Comparison of ENCODE assay signal across 14 cellular contexts in the genomic region with DNA sequence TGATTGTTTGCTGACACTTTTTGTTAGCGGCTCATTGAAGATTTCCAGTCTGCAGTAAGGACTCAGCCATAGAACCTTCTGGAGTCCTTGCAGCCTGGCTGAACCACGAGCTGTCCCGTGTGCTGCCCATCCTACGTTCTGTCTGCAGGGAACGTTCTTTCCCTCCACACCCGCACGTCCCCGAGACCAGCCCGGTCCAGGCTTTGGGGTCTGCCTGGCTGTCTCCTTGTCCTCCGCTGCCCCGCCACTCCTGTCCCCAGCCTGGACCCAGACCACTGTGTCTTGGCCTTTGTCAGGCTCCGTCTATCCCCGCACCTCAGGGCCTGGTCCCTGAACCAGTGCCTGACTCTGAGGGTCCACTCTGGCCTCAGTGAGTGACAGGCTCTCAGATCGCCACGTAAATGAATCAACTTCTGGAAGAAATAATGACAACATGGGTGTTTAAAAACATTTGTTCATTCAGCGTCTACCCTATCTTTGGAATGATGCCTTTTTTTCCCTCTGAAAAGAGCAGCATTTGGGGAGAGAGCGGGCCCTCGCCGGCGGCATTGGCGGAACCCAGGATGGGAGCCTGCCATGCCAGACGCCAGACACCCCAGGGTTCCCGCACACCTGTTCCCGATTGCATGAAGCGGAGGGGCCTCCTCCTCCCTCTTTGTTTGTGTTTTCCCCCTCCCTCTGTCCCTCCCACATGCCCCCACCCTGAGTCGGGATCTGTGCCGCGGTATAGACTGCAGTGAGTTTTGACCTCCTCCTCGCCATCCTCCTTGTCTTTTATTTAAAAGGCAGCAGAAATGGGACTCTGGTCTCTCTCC. TPM values are rescaled to one million over a fixed set of nuclear protein-coding genes. Genes with fewer than 3 reads are reported as not detected.
DNase-seq lines count a peak whose midpoint lies in the region; ATAC-seq lines count a peak whose summit lies in the region.
"Had no signal": no experiment of that assay in that cellular context is flagged by ENCODE, and none has a peak within 500 bp of the region (broad histone marks: within the 10 kb centered on the region; RNA-seq: fewer than 3 reads in every experiment).

No MANE protein-coding gene starts in this region.

- no peaks in the 10 kb centered on the region for H3K36me3 Mint-ChIP-seq in activated naive CD4-positive, alpha-beta T cell treated with anti-CD3 and anti-CD28 coated beads, Interleukin-2, amount 10 ng/mL, durations not matched to agents 7 days and 5 days
- H3K36me3 Mint-ChIP-seq in activated naive CD4-positive, alpha-beta T cell treated with anti-CD3 and anti-CD28 coated beads for 36 hours (ENCODE audit: low read depth): no peaks in the 10 kb centered on the region
- H3K36me3 Mint-ChIP-seq: CD8-positive, alpha-beta T cell had no signal

- no peak overlapping the region for H4K91ac ChIP-seq in neuronal stem cell (ENCODE audit: low read depth, low read length, poor library complexity)

- no peaks in the 10 kb centered on the region for H3K9me3 Mint-ChIP-seq in activated naive CD4-positive, alpha-beta T cell treated with anti-CD3 and anti-CD28 coated beads, Interleukin-2, amount 10 ng/mL, durations not matched to agents 7 days and 5 days
- no peaks in the 10 kb centered on the region for H3K9me3 Mint-ChIP-seq in activated naive CD4-positive, alpha-beta T cell treated with anti-CD3 and anti-CD28 coated beads for 36 hours
- H3K9me3 Mint-ChIP-seq: CD8-positive, alpha-beta T cell had no signal

- H3K4me1 ChIP-seq in neuronal stem cell (ENCODE audit: control insufficient read depth in 2 of 2, insufficient read depth in 1 of 2, low read depth in 1 of 2, low read length in 2 of 2): peaks cover 0 to 10% of the 10 kb centered on the region in 2 donors
- H3K4me1 ChIP-seq: BE2C had no signal

- no peak overlapping the region for H3K4me3 Mint-ChIP-seq in activated naive CD4-positive, alpha-beta T cell treated with anti-CD3 and anti-CD28 coated beads, Interleukin-2, amount 10 ng/mL, durations not matched to agents 7 days and 5 days
- H3K4me3 Mint-ChIP-seq in activated naive CD4-positive, alpha-beta T cell treated with anti-CD3 and anti-CD28 coated beads for 36 hours: no peak overlapping the region
- H3K4me3 Mint-ChIP-seq: CD8-positive, alpha-beta T cell had no signal

- CTCF ChIA-PET in activated naive CD4-positive, alpha-beta T cell treated with anti-CD3 and anti-CD28 coated beads, Interleukin-2, amount 10 ng/mL, durations not matched to agents 7 days and 5 days (lab: Charles Lee): no interaction called here
- CTCF ChIA-PET in activated naive CD4-positive, alpha-beta T cell treated with anti-CD3 and anti-CD28 coated beads for 36 hours (lab: Charles Lee): interaction anchor here (0.6 kb wide), 1 partner anchor 701 kb away, joined by 4 read pairs; no protein-coding TSS in a partner anchor

- no peak overlapping the region for H3K4ac ChIP-seq in neuronal stem cell (ENCODE audit: low read length)

- H2AFZ ChIP-seq in neuronal stem cell (ENCODE audit: low read length): peak overlapping the region; percentile 44

- no peak overlapping the region for H3K9ac ChIP-seq in neuronal stem cell (ENCODE audit: low read depth, low read length, poor library complexity)

- H2AK5ac ChIP-seq in neuronal stem cell (ENCODE audit: low read depth, low read length): peak overlapping the region; percentile 91

- intact Hi-C loops in activated naive CD4-positive, alpha-beta T cell treated with anti-CD3 and anti-CD28 coated beads for 36 hours (cut with micrococcal nuclease): no loop called here

- no peaks in the 10 kb centered on the region for H3K79me1 ChIP-seq in neuronal stem cell (ENCODE audit: low read depth, low read length)

- no peak overlapping the region for H3K27ac Mint-ChIP-seq in activated naive CD4-positive, alpha-beta T cell treated with anti-CD3 and anti-CD28 coated beads, Interleukin-2, amount 10 ng/mL, durations not matched to agents 7 days and 5 days
- H3K27ac Mint-ChIP-seq in activated naive CD4-positive, alpha-beta T cell treated with anti-CD3 and anti-CD28 coated beads for 36 hours: no peak overlapping the region
- H3K27ac Mint-ChIP-seq: CD8-positive, alpha-beta T cell had no signal

- H3K27ac ChIP-seq in neuronal stem cell (replicated peaks; ENCODE audit: low read length): no peak overlapping the region

- H3K14ac ChIP-seq in neuronal stem cell (ENCODE audit: low read length): no peak overlapping the region

- ATAC-seq in GM21737 (IDR thresholded peaks at IDR 0.05; ENCODE audit: unreplicated experiment) (no peak), GM19395 (IDR thresholded peaks at IDR 0.05; ENCODE audit: unreplicated experiment) (no peak)
- ATAC-seq: CD8-positive, alpha-beta T cell had no signal

- H3K4me3 ChIP-seq in neuronal stem cell (ENCODE audit: low read length in 2 of 2): no peak overlapping the region
- H3K4me3 ChIP-seq: MG63 had no signal

- H3K18ac ChIP-seq in neuronal stem cell (ENCODE audit: low read length): peak overlapping the region; percentile 79

- peaks cover 7% of the 10 kb centered on the region for H3K27me3 Mint-ChIP-seq in activated naive CD4-positive, alpha-beta T cell treated with anti-CD3 and anti-CD28 coated beads, Interleukin-2, amount 10 ng/mL, durations not matched to agents 7 days and 5 days
- peaks cover 5% of the 10 kb centered on the region for H3K27me3 Mint-ChIP-seq in activated naive CD4-positive, alpha-beta T cell treated with anti-CD3 and anti-CD28 coated beads for 36 hours (ENCODE audit: low read depth)

- H3K36me3 ChIP-seq in neuronal stem cell (replicated peaks in 1 of 2; ENCODE audit: control insufficient read depth in 2 of 2, insufficient read depth in 2 of 2, low read length in 2 of 2): no peaks in the 10 kb centered on the region
- H3K36me3 ChIP-seq: BE2C, MG63 had no signal

- H2BK12ac ChIP-seq in neuronal stem cell (ENCODE audit: low read length): peak overlapping the region; percentile 12

- H3K4me2 ChIP-seq in neuronal stem cell (ENCODE audit: insufficient read depth, low read length, poor library complexity, severe bottlenecking): no peak overlapping the region

- peak overlapping the region; percentile 3 for H3K23ac ChIP-seq in neuronal stem cell (ENCODE audit: low read depth, low read length, poor library complexity)

- H4K8ac ChIP-seq in neuronal stem cell (ENCODE audit: low read depth, low read length): no peak overlapping the region

- no peaks in the 10 kb centered on the region for H3K4me1 Mint-ChIP-seq in activated naive CD4-positive, alpha-beta T cell treated with anti-CD3 and anti-CD28 coated beads, Interleukin-2, amount 10 ng/mL, durations not matched to agents 7 days and 5 days
- no peaks in the 10 kb centered on the region for H3K4me1 Mint-ChIP-seq in activated naive CD4-positive, alpha-beta T cell treated with anti-CD3 and anti-CD28 coated beads for 36 hours (ENCODE audit: low read depth)

- WGBS in neuronal stem cell (ENCODE audit: extremely low coverage in 2 of 2, insufficient read length in 2 of 2, insufficient replicate concordance in 1 of 2), 2 donors: no CpG with 5 or more reads among the region's 29 CpGs

- H2BK120ac ChIP-seq in neuronal stem cell (ENCODE audit: low read depth, low read length): peak overlapping the region; percentile 14

- peak; percentile 8 for DNase-seq in activated naive CD4-positive, alpha-beta T cell treated with anti-CD3 and anti-CD28 coated beads, Interleukin-2, amount 10 ng/mL, durations not matched to agents 7 days and 5 days
- no peak for DNase-seq in activated naive CD4-positive, alpha-beta T cell treated with anti-CD3 and anti-CD28 coated beads for 36 hours
- peak; percentile 80 for DNase-seq in NCI-H146 (lab: John Stamatoyannopoulos, UW)
- peak; percentile 85 for DNase-seq in NCI-H748 (lab: John Stamatoyannopoulos, UW; ENCODE audit: unreplicated experiment)
- no peak for DNase-seq in neuronal stem cell (ENCODE audit: low spot score)
- no peak for DNase-seq in MV-4-11 (lab: John Stamatoyannopoulos, UW)
- DNase-seq: BE2C; CD8-positive, alpha-beta T cell; MG63; NCI-H526; PC-3; T1000 had no signal

- peaks cover 0 to 3% of the 10 kb centered on the region in 2 donors for H3K9me3 ChIP-seq in neuronal stem cell (replicated peaks in 1 of 2; ENCODE audit: control insufficient read depth in 2 of 2, insufficient read depth in 1 of 2, low read depth in 1 of 2, low read length in 2 of 2)
- H3K9me3 ChIP-seq: BE2C, MG63 had no signal

- peaks cover 0 to 27% (median 0%) of the 10 kb centered on the region in 3 experiments for H3K27me3 ChIP-seq in neuronal stem cell (ENCODE audit: control insufficient read depth in 3 of 3, insufficient read depth in 3 of 3, low read depth in 1 of 3, low read length in 3 of 3)
- H3K27me3 ChIP-seq: BE2C, MG63 had no signal

- no peak overlapping the region for H2BK5ac ChIP-seq in neuronal stem cell (ENCODE audit: low read length)

- H2BK15ac ChIP-seq in neuronal stem cell (ENCODE audit: low read length): peak overlapping the region; percentile 61

RNA-seq across cellular contexts. Expression of a gene that starts 43.9 kb away (rescaled TPM):
- 10 to 100 TPM; 29.5 to 30.6 TPM for total RNA-seq in activated naive CD4-positive, alpha-beta T cell treated with anti-CD3 and anti-CD28 coated beads for 36 hours
- 30.3 TPM for polyA plus RNA-seq in neuronal stem cell (2013, experiment 1 of 2)
- polyA plus RNA-seq in neuronal stem cell (2013, experiment 2 of 2): 30.5 TPM

Comparison
In these comparisons a context has a peak if more than half of its experiments do, and no peak if none do; other contexts are left out.
1. DNase-seq: peak in activated naive CD4-positive, alpha-beta T cell treated with anti-CD3 and anti-CD28 coated beads, Interleukin-2, amount 10 ng/mL, durations not matched to agents 7 days and 5 days (single experiment), NCI-H146 (single experiment) and NCI-H748 (single experiment); none in activated naive CD4-positive, alpha-beta T cell treated with anti-CD3 and anti-CD28 coated beads for 36 hours (single experiment), neuronal stem cell (single experiment) and MV-4-11 (single experiment).